Comparison of ENCODE assay signal across 17 cellular contexts in the genomic region with DNA sequence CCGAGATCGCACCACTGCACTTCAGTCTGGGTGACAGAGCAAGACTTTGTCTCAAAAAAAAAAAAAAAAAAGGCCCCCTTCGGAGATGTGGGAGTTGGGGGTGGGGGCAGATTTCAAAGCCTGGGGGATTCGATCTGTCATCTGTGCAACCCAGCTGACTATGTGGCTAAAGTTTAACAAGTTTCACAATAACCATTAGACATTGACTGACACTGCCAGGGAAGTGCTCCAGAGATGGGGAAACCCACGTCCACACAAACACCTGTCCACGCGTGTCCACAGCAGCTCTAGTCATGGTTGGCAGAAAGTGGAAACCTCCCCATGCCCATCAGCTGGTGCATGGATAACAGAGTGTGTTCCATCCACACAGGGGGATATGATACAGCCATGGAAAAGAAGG.
"Had no signal": no experiment of that assay in that cellular context is flagged by ENCODE, and none has a peak within 500 bp of the region (broad histone marks: within the 10 kb centered on the region; RNA-seq: fewer than 3 reads in every experiment).

No MANE protein-coding gene starts in this region.

- ATAC-seq: activated CD8-positive, alpha-beta T cell treated with anti-CD3 and anti-CD28 coated beads for 36 hours; activated T-cell treated with anti-CD3 and anti-CD28 coated beads, Interleukin-2, amount 50 U/mL, for 4 hours; lower lobe of right lung; sciatic nerve; upper lobe of right lung; WTC11 had no signal

- H3K4me1 ChIP-seq: adrenal gland, lower lobe of right lung, stomach, upper lobe of right lung had no signal

- DNase-seq: activated CD4-positive, alpha-beta T cell treated with anti-CD3 and anti-CD28 coated beads for 4 hours; activated CD8-positive, alpha-beta T cell treated with anti-CD3 and anti-CD28 coated beads for 36 hours; activated effector memory CD4-positive, alpha-beta T cell treated with Interleukin-2 at 50 U/mL for 16 hours; activated T-cell treated with anti-CD3 and anti-CD28 coated beads, Interleukin-2, amount 50 U/mL, for 4 hours; adrenal gland; foreskin melanocyte; lower lobe of right lung; ovary; stimulated activated CD4-positive, alpha-beta T cell treated with anti-CD3 and anti-CD28 coated beads, Interleukin-2, amount 100 ng/mL, for 24 hours; stomach; T-helper 2 cell; testis; upper lobe of right lung had no signal

- H3K27me3 ChIP-seq: ovary, testis, upper lobe of right lung had no signal

- H3K4me3 ChIP-seq: adrenal gland, cardiac muscle cell, lower lobe of right lung, ovary, stomach, testis, upper lobe of right lung had no signal

- H3K9me3 ChIP-seq: adrenal gland, lower lobe of right lung, ovary, stomach, testis, upper lobe of right lung had no signal

- H3K36me3 ChIP-seq: adrenal gland, cardiac muscle cell, lower lobe of right lung, ovary, stomach, upper lobe of right lung had no signal

- H3K27ac ChIP-seq: adrenal gland, cardiac muscle cell, epithelial cell of prostate, lower lobe of right lung, ovary, stomach, testis, upper lobe of right lung had no signal
